Comparison of ENCODE assay signal across 8 cellular contexts in the genomic region with DNA sequence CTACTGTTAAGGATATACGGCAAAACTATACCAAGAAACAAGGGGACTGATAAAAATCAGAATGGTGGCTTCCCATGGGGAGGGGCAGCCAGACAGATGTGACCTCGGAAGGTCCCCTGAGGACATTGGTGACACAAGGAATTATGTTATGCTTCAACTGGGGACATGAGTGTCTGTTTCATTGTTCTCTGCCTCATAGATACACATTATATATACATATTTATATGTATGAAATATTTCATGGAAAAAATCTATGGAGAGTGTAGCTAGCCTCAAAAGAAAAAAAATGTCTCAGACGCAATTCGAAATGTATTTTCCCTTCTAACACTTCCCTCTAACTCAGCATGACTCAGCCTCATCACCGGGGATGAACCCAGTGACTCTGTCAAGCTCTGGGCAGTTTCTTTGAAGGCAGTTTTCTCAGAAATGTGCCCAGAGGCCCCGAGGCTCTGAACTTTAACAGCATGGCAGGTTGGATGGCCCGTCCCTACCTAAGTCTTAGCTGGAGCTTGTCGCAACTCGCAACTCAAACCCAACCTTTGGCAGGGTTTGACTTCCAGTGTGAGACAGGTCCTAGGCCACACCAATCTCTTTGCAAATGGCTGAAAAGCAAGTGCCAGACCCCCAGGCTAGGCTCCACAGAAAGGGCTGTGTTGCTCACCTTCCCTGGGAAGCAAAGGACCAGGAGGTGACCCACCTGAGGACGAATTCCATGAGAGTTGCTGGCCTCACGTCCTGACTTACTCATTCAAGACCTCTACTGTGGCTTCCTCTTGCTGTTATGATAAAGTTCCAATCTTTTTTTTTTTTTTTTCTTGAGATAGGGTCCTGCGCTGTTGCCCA.
DNase-seq lines count a peak whose midpoint lies in the region; ATAC-seq, FAIRE-seq and TF ChIP-seq lines count a peak whose summit lies in the region.

No MANE protein-coding gene starts in this region.

- no peak for DNase-seq in CD8-positive, alpha-beta memory T cell
- DNase-seq in RCC 7860 (ENCODE audit: low spot score) (peak; percentile 59), adrenal gland (peak in 6 of 7 donors; percentile 33 to 66 (median 45)), neuronal stem cell (ENCODE audit: low spot score) (no peak), NCI-H187 treated with DMSO at 0.1 percent for 48 hours (lab: John Stamatoyannopoulos, UW) (no peak), SHP77 (lab: John Stamatoyannopoulos, UW) (no peak), WERI-Rb-1 (no peak)

- peaks cover 58% of the 10 kb centered on the region for H3K4me1 ChIP-seq in CD8-positive, alpha-beta memory T cell (ENCODE audit: insufficient read depth, low read length)
- H3K4me1 ChIP-seq in adrenal gland (replicated peaks in 1 of 2) (peaks cover 4 to 6% of the 10 kb centered on the region in 2 donors), neuronal stem cell (ENCODE audit: control insufficient read depth in 2 of 2, insufficient read depth in 1 of 2, low read depth in 1 of 2, low read length in 2 of 2) (no peaks in the 10 kb centered on the region)

- TF ChIP-seq CTCF in adrenal gland (IDR thresholded peaks at IDR 0.05) (no peak), WERI-Rb-1 (IDR thresholded peaks at IDR 0.05; ENCODE audit: low read depth, low read length) (no peak)

- H2AK5ac ChIP-seq in neuronal stem cell (ENCODE audit: low read depth, low read length), result no peak overlapping the region

- no peaks in the 10 kb centered on the region for H3K79me1 ChIP-seq in neuronal stem cell (ENCODE audit: low read depth, low read length)

- H3K23ac ChIP-seq in neuronal stem cell (ENCODE audit: low read depth, low read length, poor library complexity), result no peak overlapping the region

- ATAC-seq in HG02571 (IDR thresholded peaks at IDR 0.05; ENCODE audit: unreplicated experiment), result no peak

- H3K9me3 ChIP-seq in CD8-positive, alpha-beta memory T cell (ENCODE audit: low read length), result no peaks in the 10 kb centered on the region
- H3K9me3 ChIP-seq in adrenal gland (replicated peaks in 1 of 3) (no peaks in the 10 kb centered on the region), neuronal stem cell (replicated peaks in 1 of 2; ENCODE audit: control insufficient read depth in 2 of 2, insufficient read depth in 1 of 2, low read depth in 1 of 2, low read length in 2 of 2) (no peaks in the 10 kb centered on the region), WERI-Rb-1 (ENCODE audit: severe bottlenecking) (no peaks in the 10 kb centered on the region)

- peaks cover 24% of the 10 kb centered on the region for H3K36me3 ChIP-seq in CD8-positive, alpha-beta memory T cell (ENCODE audit: insufficient read depth, low read length)
- H3K36me3 ChIP-seq in adrenal gland (replicated peaks in 1 of 2) (no peaks in the 10 kb centered on the region), neuronal stem cell (replicated peaks in 1 of 2; ENCODE audit: control insufficient read depth in 2 of 2, insufficient read depth in 2 of 2, low read length in 2 of 2) (no peaks in the 10 kb centered on the region), WERI-Rb-1 (no peaks in the 10 kb centered on the region)

- no peak overlapping the region for H4K8ac ChIP-seq in neuronal stem cell (ENCODE audit: low read depth, low read length)

- WGBS in adrenal gland, 4 donors, result 55 to 58% (median 56%) methylated on average over 12 of the region's 12 CpGs
- no CpG with 5 or more reads among the region's 12 CpGs for WGBS in neuronal stem cell (ENCODE audit: extremely low coverage in 2 of 2, insufficient read length in 2 of 2, insufficient replicate concordance in 1 of 2), 2 donors

- H3K36me3 Mint-ChIP-seq in CD8-positive, alpha-beta memory T cell, result peaks cover 0 to 63% (median 9%) of the 10 kb centered on the region in 3 donors

- intact Hi-C loops in adrenal gland (cut with DNase I), result no loop called here

- H3K27me3 Mint-ChIP-seq in CD8-positive, alpha-beta memory T cell, result no peaks in the 10 kb centered on the region

- H3K18ac ChIP-seq in neuronal stem cell (ENCODE audit: low read length), result no peak overlapping the region

- peaks cover 50 to 73% (median 61%) of the 10 kb centered on the region in 3 donors for H3K4me1 Mint-ChIP-seq in CD8-positive, alpha-beta memory T cell

- no peak overlapping the region for H4K91ac ChIP-seq in neuronal stem cell (ENCODE audit: low read depth, low read length, poor library complexity)

- no peak overlapping the region for H3K4me3 ChIP-seq in CD8-positive, alpha-beta memory T cell (ENCODE audit: low read length)
- no peak overlapping the region for H3K4me3 ChIP-seq in adrenal gland
- no peak overlapping the region for H3K4me3 ChIP-seq in neuronal stem cell (ENCODE audit: low read length in 2 of 2)
- H3K4me3 ChIP-seq in WERI-Rb-1 (ENCODE audit: low read depth, low read length), result no peak overlapping the region

- no peak overlapping the region for H3K14ac ChIP-seq in neuronal stem cell (ENCODE audit: low read length)

- peak overlapping the region in 7 of 8 donors; percentile 11 to 89 (median 70) for H3K27ac Mint-ChIP-seq in CD8-positive, alpha-beta memory T cell

- TF ChIP-seq POLR2A in adrenal gland (IDR thresholded peaks at IDR 0.05), result no peak

- H3K27ac ChIP-seq in CD8-positive, alpha-beta memory T cell (ENCODE audit: low read depth, low read length), result peak overlapping the region; percentile 78
- H3K27ac ChIP-seq in adrenal gland (peak overlapping the region in 1 of 5 donors; percentile 59), neuronal stem cell (replicated peaks; ENCODE audit: low read length) (no peak overlapping the region), WERI-Rb-1 (no peak overlapping the region)

- CTCF ChIA-PET in CD8-positive, alpha-beta memory T cell (lab: Charles Lee), result interaction anchor here (1.0 kb wide), 1 partner anchor 135 kb away, joined by 3 read pairs; no protein-coding TSS in a partner anchor

- H3K9ac ChIP-seq in neuronal stem cell (ENCODE audit: low read depth, low read length, poor library complexity), result no peak overlapping the region

- H2BK15ac ChIP-seq in neuronal stem cell (ENCODE audit: low read length), result no peak overlapping the region

- H3K4me2 ChIP-seq in neuronal stem cell (ENCODE audit: insufficient read depth, low read length, poor library complexity, severe bottlenecking), result no peak overlapping the region

- H2BK12ac ChIP-seq in neuronal stem cell (ENCODE audit: low read length), result no peak overlapping the region

- no peak overlapping the region for H2BK5ac ChIP-seq in neuronal stem cell (ENCODE audit: low read length)

- no peak overlapping the region for H2BK120ac ChIP-seq in neuronal stem cell (ENCODE audit: low read depth, low read length)

- no peaks in the 10 kb centered on the region for H3K9me3 Mint-ChIP-seq in CD8-positive, alpha-beta memory T cell

- peak; percentile 88 for FAIRE-seq in RCC 7860 (lab: Jason Lieb, UNC)

- no peak overlapping the region for H3K4me3 Mint-ChIP-seq in CD8-positive, alpha-beta memory T cell

- H3K27me3 ChIP-seq in CD8-positive, alpha-beta memory T cell (ENCODE audit: insufficient read depth, low read length, poor library complexity, severe bottlenecking), result no peaks in the 10 kb centered on the region
- H3K27me3 ChIP-seq in adrenal gland (no peaks in the 10 kb centered on the region), neuronal stem cell (ENCODE audit: control insufficient read depth in 3 of 3, insufficient read depth in 3 of 3, low read depth in 1 of 3, low read length in 3 of 3) (no peaks in the 10 kb centered on the region), WERI-Rb-1 (ENCODE audit: insufficient read depth, low read depth, severe bottlenecking) (no peaks in the 10 kb centered on the region)

- POLR2A ChIA-PET in CD8-positive, alpha-beta memory T cell (lab: Charles Lee), result no interaction called here

- no peak overlapping the region for H3K4ac ChIP-seq in neuronal stem cell (ENCODE audit: low read length)

- peak overlapping the region; percentile 15 for H2AFZ ChIP-seq in neuronal stem cell (ENCODE audit: low read length)

Comparison
In these comparisons a context has a peak if more than half of its experiments do, and no peak if none do; other contexts are left out.
1. DNase-seq: peak in RCC 7860 (single experiment) and adrenal gland (6 of 7); none in CD8-positive, alpha-beta memory T cell (0 of 5), neuronal stem cell (single experiment), NCI-H187 treated with DMSO at 0.1 percent for 48 hours (single experiment), SHP77 (0 of 2) and WERI-Rb-1 (single experiment).